27 cellular contexts compared by ENCODE assay signal in the genomic region with DNA sequence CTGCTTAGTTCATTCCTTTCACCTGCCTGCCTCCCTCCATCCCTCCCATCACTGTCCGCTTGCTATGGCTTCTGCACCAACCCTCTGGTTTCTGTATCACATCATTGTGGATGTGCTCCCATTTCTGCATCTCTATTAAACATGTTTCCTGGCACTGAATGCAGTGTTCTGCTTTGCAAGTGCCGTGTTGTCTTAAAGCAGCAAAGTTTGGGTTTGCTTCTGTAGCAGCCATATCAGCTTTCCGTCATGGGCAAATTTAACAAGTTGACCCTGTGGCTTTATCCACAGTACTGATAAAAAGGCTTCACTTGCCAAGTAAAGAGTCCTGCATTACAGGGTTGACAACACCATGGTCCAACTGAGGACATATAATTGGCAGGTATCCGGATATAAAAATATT.
"Had no signal": no experiment of that assay in that cellular context is flagged by ENCODE, and none has a peak within 500 bp of the region (broad histone marks: within the 10 kb centered on the region; RNA-seq: fewer than 3 reads in every experiment).

No MANE protein-coding gene starts in this region.

- H3K4me1 ChIP-seq: ascending aorta, breast epithelium, foreskin keratinocyte, gastrocnemius medialis had no signal

- ATAC-seq: activated naive CD4-positive, alpha-beta T cell treated with anti-CD3 and anti-CD28 coated beads, Interleukin-2, amount 50 U/mL, for 72 hours; activated T-cell treated with anti-CD3 and anti-CD28 coated beads, Interleukin-2, amount 50 U/mL, for 72 hours; effector memory CD8-positive, alpha-beta T cell; foreskin keratinocyte; gastrocnemius medialis; WTC11 had no signal

- H3K27ac ChIP-seq: ascending aorta, breast epithelium, cardiac muscle cell, coronary artery, esophagus muscularis mucosa, foreskin keratinocyte, gastrocnemius medialis had no signal

- H3K4me3 ChIP-seq: ascending aorta, breast epithelium, cardiac muscle cell, coronary artery, esophagus muscularis mucosa, gastrocnemius medialis had no signal

- H3K36me3 ChIP-seq: ascending aorta, breast epithelium, cardiac muscle cell, esophagus muscularis mucosa, gastrocnemius medialis had no signal

- H3K27me3 ChIP-seq: ascending aorta, breast epithelium, cardiac muscle cell, esophagus muscularis mucosa, foreskin keratinocyte, gastrocnemius medialis had no signal

- DNase-seq: activated CD4-positive, alpha-beta memory T cell treated with anti-CD3 and anti-CD28 coated beads, Interleukin-2, amount 10 ng/mL, durations not matched to agents 7 days and 5 days; activated CD4-positive, alpha-beta T cell treated with anti-CD3 and anti-CD28 coated beads for 1 hour; activated CD4-positive, alpha-beta T cell treated with anti-CD3 and anti-CD28 coated beads for 4 hours; activated CD4-positive, alpha-beta T cell treated with anti-CD3 and anti-CD28 coated beads, Interleukin-2, amount 10 ng/mL, durations not matched to agents 7 days and 5 days; activated CD4-positive, alpha-beta T cell treated with anti-CD3 and anti-CD28 coated beads, Interleukin-2, amount 50 U/mL, for 4 hours; activated CD8-positive, alpha-beta memory T cell treated with anti-CD3 and anti-CD28 coated beads, Interleukin-2, amount 50 U/mL, for 48 hours; activated gamma-delta T cell; activated naive CD4-positive, alpha-beta T cell; activated naive CD4-positive, alpha-beta T cell treated with anti-CD3 and anti-CD28 coated beads, Interleukin-2, amount 10 ng/mL, durations not matched to agents 7 days and 5 days; activated naive CD8-positive, alpha-beta T cell treated with anti-CD3 and anti-CD28 coated beads, Interleukin-2, amount 10 ng/mL, durations not matched to agents 7 days and 5 days; activated T-cell treated with anti-CD3 and anti-CD28 coated beads for 4 hours; activated T-cell treated with anti-CD3 and anti-CD28 coated beads, Interleukin-2, amount 50 U/mL, for 24 hours; activated T-cell treated with anti-CD3 and anti-CD28 coated beads, Interleukin-2, amount 50 U/mL, for 72 hours; effector CD4-positive, alpha-beta T cell; effector memory CD8-positive, alpha-beta T cell; erythroblast; foreskin keratinocyte; gastrocnemius medialis; glutamatergic neuron; T-helper 2 cell had no signal
